In the genomic region with DNA sequence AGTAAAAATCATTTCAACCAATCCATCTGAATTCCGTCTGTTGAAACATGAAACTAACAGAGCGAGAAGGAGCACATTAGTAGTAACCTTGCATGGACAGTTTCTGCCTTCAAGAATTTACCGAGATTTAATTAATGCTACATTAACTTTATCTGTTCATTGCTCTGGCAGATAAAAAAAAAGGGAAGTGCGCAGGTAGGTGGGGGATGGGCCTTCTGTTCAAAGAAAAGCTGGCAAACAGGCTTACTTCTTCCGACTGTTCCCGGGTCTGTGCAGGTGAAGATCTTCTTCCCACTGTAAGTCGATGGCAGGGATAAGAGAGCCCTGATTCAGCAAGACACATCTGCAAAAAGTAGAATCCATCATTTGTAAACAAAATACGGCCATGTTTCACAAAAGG, we compare ENCODE assay signal across 23 cellular contexts.
DNase-seq lines count a peak whose midpoint lies in the region; FAIRE-seq and TF ChIP-seq lines count a peak whose summit lies in the region.
"Had no signal": no experiment of that assay in that cellular context is flagged by ENCODE, and none has a peak within 500 bp of the region (broad histone marks: within the 10 kb centered on the region; RNA-seq: fewer than 3 reads in every experiment).

No MANE protein-coding gene starts in this region.

- no peaks in the 10 kb centered on the region for H4K20me1 ChIP-seq in SU-DHL-6 (ENCODE audit: low read depth, low read length)
- H4K20me1 ChIP-seq: BLaER1 treated with 17β-estradiol and CSF1 and Interleukin-3, amounts not matched to agents 10 nM and 100 nM had no signal

- H3K4me2 ChIP-seq in SU-DHL-6 (ENCODE audit: low read depth, low read length, poor library complexity, severe bottlenecking), result no peak overlapping the region
- H3K4me2 ChIP-seq: BLaER1 treated with 17β-estradiol and CSF1 and Interleukin-3, amounts not matched to agents 10 nM and 100 nM had no signal

- H3K79me2 ChIP-seq in SU-DHL-6 (ENCODE audit: insufficient read depth, low read length), result no peaks in the 10 kb centered on the region

- TF ChIP-seq CTCF in SU-DHL-6 (IDR thresholded peaks at IDR 0.05; ENCODE audit: insufficient read depth, low read length, poor library complexity, severe bottlenecking), result no peak
- TF ChIP-seq CTCF in glutamatergic neuron (IDR thresholded peaks at IDR 0.05; ENCODE audit: partially characterized antibody, unreplicated experiment), result no peak

- H3K27ac Mint-ChIP-seq in glutamatergic neuron (ENCODE audit: unreplicated experiment), result peak overlapping the region; percentile 26
- H3K27ac Mint-ChIP-seq: CD14-positive monocyte; CD4-positive, alpha-beta T cell; HFFc6 had no signal

- no peaks in the 10 kb centered on the region for H3K4me1 Mint-ChIP-seq in glutamatergic neuron (ENCODE audit: low read depth, unreplicated experiment)
- H3K4me1 Mint-ChIP-seq: CD14-positive monocyte; CD8-positive, alpha-beta memory T cell had no signal

- peak overlapping the region; percentile 14; the same call in 1 of the 2 replicates for H3K27ac ChIP-seq in SU-DHL-6 (ENCODE audit: low read depth, low read length)
- H3K27ac ChIP-seq: 22Rv1; BLaER1 treated with 17β-estradiol and CSF1 and Interleukin-3, amounts not matched to agents 10 nM and 100 nM had no signal

- peaks cover 14% of the 10 kb centered on the region; the same call in 1 of the 2 replicates for H3F3A ChIP-seq in SU-DHL-6 (ENCODE audit: insufficient read depth)

- no peaks in the 10 kb centered on the region for H3K9me3 ChIP-seq in SU-DHL-6 (ENCODE audit: insufficient read depth, low read length)
- H3K9me3 ChIP-seq: BE2C; BLaER1 treated with 17β-estradiol and CSF1 and Interleukin-3, amounts not matched to agents 10 nM and 100 nM; HAP-1 had no signal

- H3K27me3 ChIP-seq in SU-DHL-6 (ENCODE audit: low read length), result no peaks in the 10 kb centered on the region
- H3K27me3 ChIP-seq: BE2C; BLaER1 treated with 17β-estradiol and CSF1 and Interleukin-3, amounts not matched to agents 10 nM and 100 nM had no signal

- H3K9ac ChIP-seq in SU-DHL-6 (ENCODE audit: low read length), result no peak overlapping the region
- H3K9ac ChIP-seq: BLaER1 treated with 17β-estradiol and CSF1 and Interleukin-3, amounts not matched to agents 10 nM and 100 nM had no signal

- no peaks in the 10 kb centered on the region for H3K9me3 Mint-ChIP-seq in glutamatergic neuron (ENCODE audit: unreplicated experiment)
- H3K9me3 Mint-ChIP-seq: CD4-positive, alpha-beta T cell; CD8-positive, alpha-beta memory T cell; HFFc6 had no signal

- H2AFZ ChIP-seq in SU-DHL-6 (ENCODE audit: low read depth, low read length, severe bottlenecking), result no peak overlapping the region

- no peaks in the 10 kb centered on the region for H3K36me3 Mint-ChIP-seq in glutamatergic neuron (ENCODE audit: unreplicated experiment)

- no peak overlapping the region for H3K4me3 ChIP-seq in SU-DHL-6 (ENCODE audit: insufficient read depth, low read length, poor library complexity, severe bottlenecking)
- H3K4me3 ChIP-seq: BLaER1 treated with 17β-estradiol and CSF1 and Interleukin-3, amounts not matched to agents 10 nM and 100 nM; HAP-1 had no signal

- DNase-seq in GM12891 (ENCODE audit: insufficient read length, low spot score) (no peak), glutamatergic neuron (no peak), AG20443 (ENCODE audit: low spot score) (no peak), EL (no peak)
- DNase-seq in activated T-cell treated with anti-CD3 and anti-CD28 coated beads, Interleukin-2, amount 50 U/mL, for 48 hours, result no peak
- DNase-seq: AML-193; BE2C; CD4-positive, alpha-beta T cell; CD8-positive, alpha-beta memory T cell; DMS 273 treated with DMSO at 0.1 percent for 48 hours; DMS79 treated with DMSO at 0.1 percent for 48 hours; GOT3; HFFc6 had no signal

- H3K36me3 ChIP-seq in SU-DHL-6 (ENCODE audit: low read length), result no peaks in the 10 kb centered on the region
- H3K36me3 ChIP-seq: BE2C, HAP-1 had no signal

- H3K4me3 Mint-ChIP-seq in glutamatergic neuron (ENCODE audit: unreplicated experiment), result no peak overlapping the region
- H3K4me3 Mint-ChIP-seq: CD14-positive monocyte; CD4-positive, alpha-beta T cell; CD8-positive, alpha-beta memory T cell; HFFc6 had no signal

- no peaks in the 10 kb centered on the region for H3K9me2 ChIP-seq in SU-DHL-6 (replicated peaks; ENCODE audit: insufficient read depth, low read length)

- peaks cover 2% of the 10 kb centered on the region for H3K27me3 Mint-ChIP-seq in glutamatergic neuron (ENCODE audit: unreplicated experiment)
- H3K27me3 Mint-ChIP-seq: CD4-positive, alpha-beta T cell; CD8-positive, alpha-beta memory T cell had no signal

- no peak for TF ChIP-seq POLR2A in GM12891 (IDR thresholded peaks at IDR 0.05; ENCODE audit: low read depth, low read length)

- no peak for FAIRE-seq in GM12891 (lab: Jason Lieb, UNC)
- FAIRE-seq: A204.1, D721Med, G401.6, GM18507, H54 had no signal

TF ChIP-seq in GM12891, 5 proteins besides CTCF, POLR2A, EP300 and RAD21:
- TF ChIP-seq SPI1 (IDR thresholded peaks at IDR 0.05; ENCODE audit: low read depth, low read length) (peak; percentile 73), PAX5 (IDR thresholded peaks at IDR 0.05; ENCODE audit: insufficient read depth, low read length, severe bottlenecking) (no peak)
